6 cellular contexts compared by ENCODE assay signal in the genomic region with DNA sequence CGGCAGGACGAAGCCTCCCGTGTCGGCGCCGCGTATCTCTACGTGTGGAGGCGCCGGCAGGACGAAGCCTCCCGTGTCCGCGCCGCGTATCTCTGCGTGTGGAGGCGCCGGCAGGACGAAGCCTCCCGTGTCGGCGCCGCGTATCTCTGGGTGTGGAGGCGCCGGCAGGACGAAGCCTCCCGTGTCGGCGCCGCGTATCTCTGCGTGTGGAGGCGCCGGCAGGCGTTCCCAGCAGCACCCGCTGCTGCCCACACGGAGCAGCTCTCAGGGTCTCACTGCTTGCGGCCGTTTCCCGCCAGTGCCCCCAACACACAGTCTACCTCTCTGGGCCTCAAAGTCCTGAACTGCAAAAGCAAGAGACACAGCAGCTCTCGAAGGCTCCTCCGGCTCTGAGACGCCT. TPM values are rescaled to one million over a fixed set of nuclear protein-coding genes. Genes with fewer than 3 reads are reported as not detected.
DNase-seq lines count a peak whose midpoint lies in the region; ATAC-seq, FAIRE-seq and TF ChIP-seq lines count a peak whose summit lies in the region.
"Not testable (repeated sequence)": the region's sequence is repeated elsewhere in the genome, so short reads cannot be mapped to it uniquely, and the experiment has no call there.

No MANE protein-coding gene starts in this region.

- intact Hi-C loops in kidney (cut with DNase I); natural killer cell (cut with micrococcal nuclease); sciatic nerve (cut with DNase I): not testable (repeated sequence)

- not testable (repeated sequence) for H3K4me3 ChIP-seq in kidney (ENCODE audit: low read length in 2 of 2)

- not testable (repeated sequence) for H3K27me3 Mint-ChIP-seq in brain; endothelial cell (ENCODE audit: unreplicated experiment); natural killer cell (ENCODE audit: low read depth in 2 of 2)

- not testable (repeated sequence) for H3K9me3 ChIP-seq in kidney (ENCODE audit: control insufficient read depth in 1 of 2, low read length in 2 of 2)

- not testable (repeated sequence) for H3K9ac ChIP-seq in kidney (ENCODE audit: low read length in 2 of 2)

- H3K4me1 Mint-ChIP-seq in brain, result peaks cover 71% of the 10 kb centered on the region
- H3K4me1 Mint-ChIP-seq in endothelial cell (ENCODE audit: unreplicated experiment), result peaks cover 25% of the 10 kb centered on the region
- H3K4me1 Mint-ChIP-seq in natural killer cell, result peaks cover 66 to 78% of the 10 kb centered on the region in 2 donors

- peak; percentile 12 for DNase-seq in activated T-cell treated with anti-CD3 and anti-CD28 coated beads, Interleukin-2, amount 50 U/mL, for 1 hour
- DNase-seq in endothelial cell (ENCODE audit: low spot score); natural killer cell: not testable (repeated sequence)
- DNase-seq in kidney, result peak; percentile 36
- peak; percentile 43 for DNase-seq in sciatic nerve (ENCODE audit: low spot score)

- not testable (repeated sequence) for H3K36me3 ChIP-seq in kidney (ENCODE audit: control insufficient read depth in 1 of 2, insufficient read depth in 2 of 2, low read length in 2 of 2)

- FAIRE-seq in kidney (lab: Jason Lieb, UNC), result not testable (repeated sequence)

- not testable (repeated sequence) for H3K4me3 Mint-ChIP-seq in brain, natural killer cell
- peak overlapping the region; percentile 28 for H3K4me3 Mint-ChIP-seq in endothelial cell (ENCODE audit: unreplicated experiment)

- not testable (repeated sequence) for H3K27ac ChIP-seq in kidney (ENCODE audit: low read depth in 2 of 2, low read length in 2 of 2)

- not testable (repeated sequence) for H3K4me1 ChIP-seq in kidney (ENCODE audit: control insufficient read depth in 1 of 2, insufficient read depth in 1 of 2, low read depth in 1 of 2, low read length in 2 of 2)

- not testable (repeated sequence) for H3K9me3 Mint-ChIP-seq in brain; endothelial cell (ENCODE audit: unreplicated experiment); natural killer cell

- H3K36me3 Mint-ChIP-seq in brain (peaks cover 32% of the 10 kb centered on the region), endothelial cell (ENCODE audit: low read depth, unreplicated experiment) (peaks cover 41% of the 10 kb centered on the region), natural killer cell (peaks cover 26% of the 10 kb centered on the region)

- H3K27ac Mint-ChIP-seq in brain (peak overlapping the region in 4 of 5 experiments; percentile 9 to 90 (median 87)), natural killer cell (peak overlapping the region; percentile 92 to 93)
- H3K27ac Mint-ChIP-seq in endothelial cell (ENCODE audit: unreplicated experiment), result not testable (repeated sequence)

- not testable (repeated sequence) for ATAC-seq in natural killer cell, sciatic nerve

- not testable (repeated sequence) for TF ChIP-seq CTCF in brain (conservative IDR thresholded peaks at IDR 0.05); endothelial cell (IDR thresholded peaks at IDR 0.05; ENCODE audit: unreplicated experiment); kidney (IDR thresholded peaks at IDR 0.05; ENCODE audit: borderline replicate concordance, extremely low read depth, insufficient read depth); natural killer cell (IDR thresholded peaks at IDR 0.05)

RNA-seq across cellular contexts. Expression of gene RASA3, which starts 56.6 kb away (rescaled TPM):
- polyA plus RNA-seq in brain (ENCODE audit: insufficient read depth, low read depth, low replicate concordance) (12.4 TPM), kidney (ENCODE audit: insufficient read depth, low read depth, low replicate concordance) (4.2 TPM)
- total RNA-seq in endothelial cell (ENCODE audit: unreplicated experiment) (34.0 TPM), kidney (28.8 TPM), natural killer cell (100 to 1,000 TPM; 252 to 277 (median 274) TPM), sciatic nerve (47.6 TPM)
